In the genomic region with DNA sequence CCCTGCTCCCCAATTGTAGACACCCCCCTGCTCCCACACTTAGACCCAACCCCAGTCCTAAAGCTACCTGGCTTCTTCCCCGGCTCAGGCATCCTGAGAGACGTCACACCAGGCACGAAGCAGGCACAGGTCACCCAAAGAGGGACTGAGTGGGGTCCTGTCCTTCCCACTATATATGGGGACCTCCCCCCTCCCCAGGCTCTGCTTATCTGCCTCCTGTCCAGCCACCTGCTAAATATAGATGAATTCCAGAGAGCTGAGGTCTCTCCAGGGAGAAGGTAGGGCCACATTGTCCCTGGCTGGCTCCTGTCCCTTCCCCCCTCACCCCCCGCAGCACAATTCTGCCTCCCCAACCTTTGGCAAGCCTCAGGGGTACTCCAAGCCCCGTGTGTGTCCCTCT, we compare ENCODE assay signal across 26 cellular contexts. TPM values are rescaled to one million over a fixed set of nuclear protein-coding genes. Genes with fewer than 3 reads are reported as not detected.
DNase-seq lines count a peak whose midpoint lies in the region; ATAC-seq and TF ChIP-seq lines count a peak whose summit lies in the region.
"Had no signal": no experiment of that assay in that cellular context is flagged by ENCODE, and none has a peak within 500 bp of the region (broad histone marks: within the 10 kb centered on the region; RNA-seq: fewer than 3 reads in every experiment).

A gene (minus strand): TSS at position 147 of the 400 bp plus-strand sequence. CDS start 55 bp downstream, at position 92.

- H3K4ac ChIP-seq in trophoblast cell (ENCODE audit: low read depth, low read length) = no peak within 1 kb of the TSS

- H3K9me3 ChIP-seq in T-helper 17 cell (ENCODE audit: control insufficient read depth, low read length, poor library complexity, severe bottlenecking) (no peaks in the 10 kb centered on the region), right atrium auricular region (no peaks in the 10 kb centered on the region), trophoblast cell (ENCODE audit: insufficient read depth, low read depth, low read length) (peaks cover 18% of the 10 kb centered on the region), ascending aorta (no peaks in the 10 kb centered on the region)
- H3K9me3 ChIP-seq in effector memory CD4-positive, alpha-beta T cell (ENCODE audit: control insufficient read depth, low read length) = no peaks in the 10 kb centered on the region

- intact Hi-C loops in Right ventricle myocardium superior (cut with DNase I) (loop anchor here (10.0 kb wide), 1 partner anchor 98 kb away; a partner anchor contains a TSS), ascending aorta (cut with DNase I) (loop anchor here (5.0 kb wide), 1 partner anchor 465 kb away; no protein-coding TSS in a partner anchor)

- H3K23ac ChIP-seq in trophoblast cell (ENCODE audit: low read length) = no peak within 1 kb of the TSS

- no peak within 1 kb of the TSS for H4K12ac ChIP-seq in trophoblast cell (ENCODE audit: low read depth, low read length)

- H2AFZ ChIP-seq in trophoblast cell (ENCODE audit: insufficient read depth, low read length, poor library complexity) = no peak within 1 kb of the TSS

- H3K79me2 ChIP-seq in trophoblast cell (ENCODE audit: control insufficient read depth, insufficient read depth, low read length, poor library complexity) = no peaks in the 10 kb centered on the region

- no peaks in the 10 kb centered on the region for H3K27me3 Mint-ChIP-seq in T-helper 17 cell
- H3K27me3 Mint-ChIP-seq: CD4-positive, alpha-beta T cell; IgD-negative memory B cell had no signal

- H3K79me1 ChIP-seq in trophoblast cell (ENCODE audit: low read length) = no peaks in the 10 kb centered on the region

- H4K8ac ChIP-seq in trophoblast cell (ENCODE audit: low read depth, low read length) = no peak within 1 kb of the TSS

- H3K4me3 ChIP-seq in right atrium auricular region (peak within 1 kb of the TSS; percentile 59 to 61), trophoblast cell (ENCODE audit: low read depth, low read length) (peak within 1 kb of the TSS; percentile 14), ascending aorta (no peak within 1 kb of the TSS)
- H3K4me3 ChIP-seq in effector memory CD4-positive, alpha-beta T cell (ENCODE audit: insufficient read depth, low read depth, low read length, poor library complexity, severe bottlenecking) = no peak within 1 kb of the TSS
- H3K4me3 ChIP-seq: SK-N-MC had no signal

- H3K9ac ChIP-seq in trophoblast cell (ENCODE audit: low read length) = no peak within 1 kb of the TSS

- DNase-seq in T-helper 17 cell (no peak), Right ventricle myocardium superior (no peak), right atrium auricular region (ENCODE audit: low spot score) (no peak), trophoblast cell (no peak), ascending aorta (ENCODE audit: low spot score in 2 of 2) (no peak)
- DNase-seq in effector memory CD4-positive, alpha-beta T cell = no peak
- DNase-seq: ACHN; Caco-2; CD4-positive, alpha-beta T cell; DMS153; GDM1; H9; MM.1S; NCI-H1092; NCI-H1436 treated with DMSO at 0.1 percent for 48 hours; NCI-H2029; NCI-H2171; NCI-H446 treated with DMSO at 0.1 percent for 48 hours; NCI-H69; SHP77 had no signal

- TF ChIP-seq CTCF in right atrium auricular region (IDR thresholded peaks at IDR 0.05) (no peak), ascending aorta (IDR thresholded peaks at IDR 0.05) (no peak)

- H3K36me3 ChIP-seq in right atrium auricular region = peaks cover 38% of the 10 kb centered on the region
- H3K36me3 ChIP-seq in trophoblast cell (ENCODE audit: control insufficient read depth in 1 of 2, insufficient read depth in 2 of 2, low read length in 2 of 2) = no peaks in the 10 kb centered on the region
- no peaks in the 10 kb centered on the region for H3K36me3 ChIP-seq in ascending aorta
- H3K36me3 ChIP-seq in effector memory CD4-positive, alpha-beta T cell (ENCODE audit: control insufficient read depth, insufficient read depth, low read length) = no peaks in the 10 kb centered on the region

- no peak within 1 kb of the TSS for H2BK5ac ChIP-seq in trophoblast cell (ENCODE audit: low read depth, low read length, poor library complexity)

- no CpG with 5 or more reads among the region's 5 CpGs for WGBS in trophoblast cell (ENCODE audit: extremely low coverage, insufficient coverage, insufficient read length)

- H2BK12ac ChIP-seq in trophoblast cell (ENCODE audit: low read length) = no peak within 1 kb of the TSS

- H3K4me3 Mint-ChIP-seq in T-helper 17 cell = no peak within 1 kb of the TSS
- H3K4me3 Mint-ChIP-seq: CD4-positive, alpha-beta T cell; IgD-negative memory B cell had no signal

- no peaks in the 10 kb centered on the region for H3K4me1 Mint-ChIP-seq in T-helper 17 cell

- no peak within 1 kb of the TSS for H4K91ac ChIP-seq in trophoblast cell (ENCODE audit: low read depth, low read length)

- H3K27ac ChIP-seq in right atrium auricular region (peak within 1 kb of the TSS; percentile 88 to 98), trophoblast cell (ENCODE audit: low read depth, low read length) (no peak within 1 kb of the TSS), ascending aorta (no peak within 1 kb of the TSS)
- H3K27ac ChIP-seq in effector memory CD4-positive, alpha-beta T cell (ENCODE audit: insufficient read depth, low read length, poor library complexity, severe bottlenecking) = no peak within 1 kb of the TSS
- H3K27ac ChIP-seq: SK-N-MC had no signal

- ATAC-seq in T-helper 17 cell (no peak), Right ventricle myocardium superior (ENCODE audit: poor library complexity) (peak; percentile 52), GM18868 (IDR thresholded peaks at IDR 0.05; ENCODE audit: unreplicated experiment) (no peak), HG02884 (IDR thresholded peaks at IDR 0.05; ENCODE audit: unreplicated experiment) (no peak)

- H3K14ac ChIP-seq in trophoblast cell (ENCODE audit: low read length) = no peak within 1 kb of the TSS

- H3K4me2 ChIP-seq in trophoblast cell (ENCODE audit: low read length) = no peak within 1 kb of the TSS

- no peaks in the 10 kb centered on the region for H3K36me3 Mint-ChIP-seq in T-helper 17 cell (ENCODE audit: low read depth)
- H3K36me3 Mint-ChIP-seq: IgD-negative memory B cell had no signal

- H2AK5ac ChIP-seq in trophoblast cell (ENCODE audit: low read length) = no peak within 1 kb of the TSS

- H3K18ac ChIP-seq in trophoblast cell (ENCODE audit: low read length) = no peak within 1 kb of the TSS

- H2BK120ac ChIP-seq in trophoblast cell (ENCODE audit: insufficient read depth, low read length, poor library complexity) = no peak within 1 kb of the TSS

- H3K27ac Mint-ChIP-seq in T-helper 17 cell = peak within 1 kb of the TSS; percentile 43
- H3K27ac Mint-ChIP-seq: CD4-positive, alpha-beta T cell had no signal

- H3K4me1 ChIP-seq in right atrium auricular region = peaks cover 0 to 20% of the 10 kb centered on the region in 2 donors
- H3K4me1 ChIP-seq in trophoblast cell (ENCODE audit: control insufficient read depth in 1 of 2, insufficient read depth in 2 of 2, low read length in 2 of 2) = peaks cover 0 to 6% of the 10 kb centered on the region in 2 experiments
- H3K4me1 ChIP-seq in ascending aorta = peaks cover 0 to 2% of the 10 kb centered on the region in 2 donors
- no peaks in the 10 kb centered on the region for H3K4me1 ChIP-seq in effector memory CD4-positive, alpha-beta T cell (ENCODE audit: control insufficient read depth, insufficient read depth, low read length, poor library complexity, severe bottlenecking)

- H3K27me3 ChIP-seq in right atrium auricular region (no peaks in the 10 kb centered on the region), trophoblast cell (ENCODE audit: insufficient read depth, low read length) (no peaks in the 10 kb centered on the region), ascending aorta (no peaks in the 10 kb centered on the region)
- no peaks in the 10 kb centered on the region for H3K27me3 ChIP-seq in effector memory CD4-positive, alpha-beta T cell (replicated peaks; ENCODE audit: control insufficient read depth, insufficient read depth, low read length, poor library complexity, severe bottlenecking)

RNA-seq across cellular contexts. Expression of the gene that starts here (rescaled TPM):
- total RNA-seq in T-helper 17 cell (under 1 TPM in 1 of 2 donors, not detected in 1; 0.10 TPM), Right ventricle myocardium superior (2,568 TPM), right atrium auricular region (1,000 to 10,000 TPM in 1 of 2 donors, 100 to 1,000 TPM in 1; 797 to 1,210 TPM), ascending aorta (not detected)
- polyA plus RNA-seq in trophoblast cell (2013) = 0.01 TPM in 2 replicates
- total RNA-seq: Caco-2; CD4-positive, alpha-beta T cell; Daoy; H9; LHCN-M2 had no signal
- polyA plus RNA-seq: IgD-negative memory B cell had no signal

Comparison
In these comparisons a context has a peak if more than half of its experiments do, and no peak if none do; other contexts are left out.
1. RNA of the gene that starts here (total RNA-seq): 2,568 TPM in Right ventricle myocardium superior (single experiment) and 797 to 1,210 TPM in right atrium auricular region; 0.10 TPM in T-helper 17 cell and not detected in ascending aorta (single experiment); every median in the first group is over 100 times any median in the second.
2. H3K27ac ChIP-seq: peak in right atrium auricular region (2 of 2); none in trophoblast cell (single experiment), ascending aorta (0 of 2) and effector memory CD4-positive, alpha-beta T cell (single experiment).
3. H3K4me3 ChIP-seq: peak in right atrium auricular region (2 of 2) and trophoblast cell (single experiment); none in ascending aorta (0 of 2) and effector memory CD4-positive, alpha-beta T cell (single experiment).